ENCODE assay signal across 24 cellular contexts in genomic region chr10:71001470-71001869, GRCh38.
"Had no signal": no experiment of that assay in that cellular context is flagged by ENCODE, and none has a peak within 500 bp of the region (broad histone marks: within the 10 kb centered on the region; RNA-seq: fewer than 3 reads in every experiment).

No MANE protein-coding gene starts in this region.

- H3K27me3 ChIP-seq: thyroid gland, upper lobe of left lung, vagina had no signal

- H3K36me3 Mint-ChIP-seq: stimulated activated effector memory CD8-positive, alpha-beta T cell treated with anti-CD3 and anti-CD28 coated beads, Interleukin-12 subunit alpha, Interleukin-12 subunit beta, amount 100 ng/mL, for 72 hours had no signal

- H3K27ac ChIP-seq: epithelial cell of prostate, esophagus muscularis mucosa, foreskin keratinocyte, left ventricle myocardium inferior, lower lobe of right lung, neutrophil, suprapubic skin, thyroid gland, upper lobe of left lung, vagina had no signal

- H3K27ac Mint-ChIP-seq: dendritic cell treated with granulocyte-macrophage colony-stimulating factor and Interleukin-4, amounts not matched to agents 40 ng/mL and 50 ng/mL, for 4 days; effector memory CD8-positive, alpha-beta T cell; naive thymus-derived CD4-positive, alpha-beta T cell; nephron progenitor cell; stimulated activated effector memory CD8-positive, alpha-beta T cell treated with anti-CD3 and anti-CD28 coated beads, Interleukin-12 subunit alpha, Interleukin-12 subunit beta, amount 100 ng/mL, for 72 hours had no signal

- H3K36me3 ChIP-seq: esophagus muscularis mucosa, left ventricle myocardium inferior, lower lobe of right lung, neutrophil, suprapubic skin, thyroid gland, upper lobe of left lung, vagina had no signal

- FAIRE-seq: colon, kidney had no signal

- DNase-seq: effector memory CD8-positive, alpha-beta T cell; kidney; left cardiac atrium; left ventricle myocardium inferior; lower lobe of right lung; mesenchymal stem cell; naive thymus-derived CD4-positive, alpha-beta T cell; nephron progenitor cell; posterior cingulate gyrus; right cardiac atrium; stimulated activated CD4-positive, alpha-beta T cell treated with anti-CD3 and anti-CD28 coated beads, Interleukin-4, amount 100 ng/mL, for 1 hour; stimulated activated CD8-positive, alpha-beta memory T cell treated with anti-CD3 and anti-CD28 coated beads, Interleukin-4, amount 100 ng/mL, for 48 hours; stimulated activated naive CD8-positive, alpha-beta T cell treated with anti-CD3 and anti-CD28 coated beads, Interleukin-15, Interleukin-2, amounts not matched to agents 100 U/mL and 50 U/mL, for 24 hours; thyroid gland; upper lobe of left lung had no signal

- H3K4me3 ChIP-seq: esophagus muscularis mucosa, left ventricle myocardium inferior, lower lobe of right lung, suprapubic skin, thyroid gland, upper lobe of left lung, vagina had no signal

- H3K9me3 Mint-ChIP-seq: dendritic cell treated with granulocyte-macrophage colony-stimulating factor and Interleukin-4, amounts not matched to agents 40 ng/mL and 50 ng/mL, for 4 days had no signal

- ATAC-seq: effector memory CD8-positive, alpha-beta T cell; foreskin keratinocyte; left cardiac atrium; lower lobe of right lung; naive thymus-derived CD4-positive, alpha-beta T cell; right cardiac atrium; stimulated activated effector memory CD8-positive, alpha-beta T cell treated with anti-CD3 and anti-CD28 coated beads, Interleukin-12 subunit alpha, Interleukin-12 subunit beta, amount 100 ng/mL, for 72 hours; stimulated activated naive CD8-positive, alpha-beta T cell treated with anti-CD3 and anti-CD28 coated beads, Interleukin-15, Interleukin-2, amounts not matched to agents 100 U/mL and 50 U/mL, for 24 hours had no signal

- H3K4me1 Mint-ChIP-seq: stimulated activated effector memory CD8-positive, alpha-beta T cell treated with anti-CD3 and anti-CD28 coated beads, Interleukin-12 subunit alpha, Interleukin-12 subunit beta, amount 100 ng/mL, for 72 hours had no signal

- H3K4me3 Mint-ChIP-seq: dendritic cell treated with granulocyte-macrophage colony-stimulating factor and Interleukin-4, amounts not matched to agents 40 ng/mL and 50 ng/mL, for 4 days; effector memory CD8-positive, alpha-beta T cell; naive thymus-derived CD4-positive, alpha-beta T cell; nephron progenitor cell; stimulated activated effector memory CD8-positive, alpha-beta T cell treated with anti-CD3 and anti-CD28 coated beads, Interleukin-12 subunit alpha, Interleukin-12 subunit beta, amount 100 ng/mL, for 72 hours had no signal

- H3K4me1 ChIP-seq: esophagus muscularis mucosa, foreskin keratinocyte, lower lobe of right lung, suprapubic skin, thyroid gland, upper lobe of left lung, vagina had no signal

- H3K9me3 ChIP-seq: left ventricle myocardium inferior, lower lobe of right lung, neutrophil, suprapubic skin, thyroid gland, upper lobe of left lung, vagina had no signal
